9 cellular contexts compared by ENCODE assay signal in the genomic region with DNA sequence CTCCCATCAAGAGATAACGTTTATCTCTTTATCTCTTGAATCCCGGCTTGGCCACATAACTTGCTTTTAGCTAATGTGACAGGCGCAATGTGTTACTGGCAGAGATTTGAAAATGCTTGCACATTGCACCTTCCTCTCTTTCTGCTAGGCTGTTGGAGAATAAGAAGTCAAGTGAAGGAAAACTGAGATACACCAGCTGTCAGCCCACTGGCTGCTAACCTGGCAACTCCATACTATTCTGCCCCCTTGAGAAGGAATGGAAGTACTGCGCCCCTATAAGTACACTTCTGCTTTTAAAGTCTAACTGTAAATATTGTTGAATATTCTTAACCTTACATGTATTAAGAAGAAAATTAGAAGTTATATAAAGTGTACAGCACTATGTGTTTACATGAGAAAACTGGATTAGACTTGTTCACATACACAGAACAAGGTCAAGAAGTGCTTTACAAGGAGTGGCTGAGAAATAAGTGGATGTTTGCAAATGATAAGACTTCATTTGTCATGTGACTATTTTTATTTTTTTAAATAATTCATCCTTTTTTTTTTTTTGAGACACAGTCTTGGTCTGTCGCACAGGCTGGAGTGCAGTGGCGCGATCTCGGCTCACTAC.
DNase-seq lines count a peak whose midpoint lies in the region; ATAC-seq and TF ChIP-seq lines count a peak whose summit lies in the region.
"Had no signal": no experiment of that assay in that cellular context is flagged by ENCODE, and none has a peak within 500 bp of the region (broad histone marks: within the 10 kb centered on the region; RNA-seq: fewer than 3 reads in every experiment).

No MANE protein-coding gene starts in this region.

- peaks cover 4% of the 10 kb centered on the region for H3K9me3 Mint-ChIP-seq in type B pancreatic cell

- ATAC-seq in HG02678 (IDR thresholded peaks at IDR 0.05; ENCODE audit: unreplicated experiment) (peak; percentile 76), GM21737 (IDR thresholded peaks at IDR 0.05; ENCODE audit: unreplicated experiment) (no peak), GM19328 (IDR thresholded peaks at IDR 0.05; ENCODE audit: unreplicated experiment) (no peak)

- H3K36me3 Mint-ChIP-seq in type B pancreatic cell: no peaks in the 10 kb centered on the region
- H3K36me3 Mint-ChIP-seq: naive B cell had no signal

- no peak for TF ChIP-seq POLR2A in sigmoid colon (IDR thresholded peaks at IDR 0.05)

- no peaks in the 10 kb centered on the region for H3K27me3 ChIP-seq in sigmoid colon

- no peak for TF ChIP-seq EP300 in sigmoid colon (IDR thresholded peaks at IDR 0.05)

- H3K4me1 Mint-ChIP-seq in type B pancreatic cell (ENCODE audit: unreplicated experiment): peaks cover 11% of the 10 kb centered on the region
- H3K4me1 Mint-ChIP-seq: naive B cell had no signal

- no peak overlapping the region for H3K27ac Mint-ChIP-seq in type B pancreatic cell
- H3K27ac Mint-ChIP-seq: naive B cell had no signal

- DNase-seq in GM12864 (ENCODE audit: low read depth) (no peak), NCI-H460 (ENCODE audit: extremely low read depth, low read depth) (peak; percentile 6), foreskin fibroblast (peak in 1 of 2 donors; percentile 24), type B pancreatic cell (ENCODE audit: extremely low spot score, unreplicated experiment) (no peak), sigmoid colon (no peak)
- DNase-seq: naive B cell had no signal

- H3K4me3 Mint-ChIP-seq in type B pancreatic cell: no peak overlapping the region
- H3K4me3 Mint-ChIP-seq: naive B cell had no signal

- intact Hi-C loops in sigmoid colon (cut with DNase I): no loop called here

- no peaks in the 10 kb centered on the region for H3K9me3 ChIP-seq in sigmoid colon

- peaks cover 0 to 18% (median 4%) of the 10 kb centered on the region in 4 donors for H3K4me1 ChIP-seq in sigmoid colon

- 61 to 83% methylated on average over 8 of the region's 8 CpGs for WGBS in sigmoid colon, 2 donors

- no peak overlapping the region for H3K27ac ChIP-seq in sigmoid colon

- H3K4me3 ChIP-seq in GM12864 (ENCODE audit: low read depth, low read length): no peak overlapping the region
- H3K4me3 ChIP-seq in foreskin fibroblast (ENCODE audit: low read depth in 1 of 2, low read length in 2 of 2): no peak overlapping the region
- H3K4me3 ChIP-seq in sigmoid colon: no peak overlapping the region

- TF ChIP-seq CTCF in GM12864 (IDR thresholded peaks at IDR 0.05; ENCODE audit: low read depth, low read length, missing control alignments): peak; percentile 26
- peak; percentile 70 for TF ChIP-seq CTCF in foreskin fibroblast (IDR thresholded peaks at IDR 0.05; ENCODE audit: low read depth, low read length)
- peak; percentile 69 for TF ChIP-seq CTCF in type B pancreatic cell (conservative IDR thresholded peaks at IDR 0.05)
- TF ChIP-seq CTCF in sigmoid colon (IDR thresholded peaks at IDR 0.05): peak in 2 of 4 experiments; percentile 23 to 37

- no peaks in the 10 kb centered on the region for H3K27me3 Mint-ChIP-seq in type B pancreatic cell
- H3K27me3 Mint-ChIP-seq: naive B cell had no signal

- no peaks in the 10 kb centered on the region for H3K36me3 ChIP-seq in sigmoid colon
